8 cellular contexts compared by ENCODE assay signal in the genomic region with DNA sequence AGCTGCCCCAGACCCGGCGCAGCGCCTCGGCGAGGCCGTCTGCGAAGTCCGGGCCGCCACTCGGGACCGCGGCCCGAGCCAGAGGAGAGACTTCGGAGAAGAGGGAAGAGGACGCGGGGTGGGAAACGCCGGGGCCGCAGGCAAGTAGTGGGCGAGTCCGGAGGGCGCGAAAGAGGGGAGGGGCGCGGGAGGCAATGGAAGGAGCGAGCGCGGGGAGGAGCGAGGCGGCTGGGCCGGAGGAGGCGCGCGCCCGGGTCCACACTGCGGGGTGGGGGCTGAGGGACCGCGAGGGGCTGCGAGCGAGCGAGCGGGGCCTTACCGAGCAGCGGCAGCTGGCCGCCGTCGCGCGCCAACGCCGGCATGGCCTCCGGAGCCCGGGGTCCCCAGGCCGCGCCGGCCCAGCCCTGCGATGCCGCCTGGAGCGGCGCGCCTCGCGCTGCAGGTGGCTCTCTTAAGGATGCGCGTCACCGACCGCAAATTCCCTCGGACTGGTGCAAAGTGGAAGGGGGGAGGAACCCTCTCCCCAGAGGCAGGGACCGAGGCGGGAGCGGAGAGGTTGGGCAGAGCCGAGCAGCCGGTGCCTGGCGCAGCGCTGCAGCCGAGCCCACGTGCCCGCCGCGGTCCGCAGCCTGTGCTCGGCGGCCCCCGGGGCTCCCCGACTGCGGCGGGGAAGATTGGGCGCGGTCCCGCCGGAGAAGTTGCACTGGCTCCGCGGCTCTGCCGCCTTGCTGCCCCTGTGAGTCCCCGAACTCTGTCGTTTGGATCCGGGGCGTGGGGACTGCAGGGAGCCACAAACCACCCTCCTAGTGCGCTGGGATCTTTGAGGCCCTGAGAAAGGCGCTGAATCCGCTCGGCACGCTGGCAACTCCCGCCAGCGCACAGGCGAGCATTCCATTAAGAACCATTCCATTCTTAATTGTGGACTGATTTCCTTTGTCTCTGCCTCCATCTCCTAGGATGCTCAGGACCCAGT. TPM values are rescaled to one million over a fixed set of nuclear protein-coding genes. Genes with fewer than 3 reads are reported as not detected.
DNase-seq lines count a peak whose midpoint lies in the region; ATAC-seq and TF ChIP-seq lines count a peak whose summit lies in the region.

A gene (minus strand): TSS at position 428 of the 973 bp plus-strand sequence. CDS start 66 bp downstream, at position 362.

- peaks cover 6 to 13% (median 7%) of the 10 kb centered on the region in 3 donors for H3K4me1 Mint-ChIP-seq in naive B cell

- H2AFZ ChIP-seq in KMS-11 (ENCODE audit: low read depth), result peak within 1 kb of the TSS; percentile 41; the same call in 1 of the 2 replicates

- no peaks in the 10 kb centered on the region for H3K9me3 ChIP-seq in transverse colon

- in situ Hi-C loops in transverse colon (cut with MboI; ENCODE audit: low pct_ligation_motif_present in 1 of 4, low pct_unique_long_range_greater_than_20kb in 1 of 4, low sequenced_read_pairs in 3 of 4), result no loop called here

- H3K4me2 ChIP-seq in KMS-11, result peak within 1 kb of the TSS; percentile 21; the same call in 1 of the 2 replicates

- peak; percentile 5 for DNase-seq in AG10803 (ENCODE audit: low read depth)
- DNase-seq in activated CD4-positive, alpha-beta T cell treated with anti-CD3 and anti-CD28 coated beads for 48 hours, result peak; percentile 49
- peak; percentile 46 for DNase-seq in epithelial cell of esophagus (ENCODE audit: low read depth)
- DNase-seq in naive B cell, result peak; percentile 47
- peak; percentile 62 for DNase-seq in transverse colon
- DNase-seq in HT-29 (ENCODE audit: low spot score), result no peak

- H3K4me3 ChIP-seq in AG10803 (ENCODE audit: low read length) (no peak within 1 kb of the TSS), KMS-11 (IDR thresholded peaks at IDR 0.05; ENCODE audit: insufficient read depth, low read depth, low read length) (no peak within 1 kb of the TSS), epithelial cell of esophagus (ENCODE audit: low read length) (no peak within 1 kb of the TSS), transverse colon (peak within 1 kb of the TSS in 3 of 4 donors; percentile 31 to 51 (median 36))

- no peaks in the 10 kb centered on the region for H3K4me1 ChIP-seq in KMS-11 (ENCODE audit: low read depth, poor library complexity, severe bottlenecking)
- peaks cover 0 to 16% (median 11%) of the 10 kb centered on the region in 4 donors for H3K4me1 ChIP-seq in transverse colon

- H3K27me3 Mint-ChIP-seq in naive B cell, result peaks cover 40 to 42% (median 40%) of the 10 kb centered on the region in 3 donors

- peak within 1 kb of the TSS in 3 of 6 donors; percentile 20 to 80 (median 46) for H3K27ac Mint-ChIP-seq in naive B cell

- H3K36me3 ChIP-seq in KMS-11 (ENCODE audit: insufficient read depth) (no peaks in the 10 kb centered on the region), transverse colon (no peaks in the 10 kb centered on the region)

- H4K20me1 ChIP-seq in KMS-11 (ENCODE audit: insufficient read depth), result no peaks in the 10 kb centered on the region

- ATAC-seq in GM18873 (IDR thresholded peaks at IDR 0.05; ENCODE audit: low FRiP score, unreplicated experiment) (peak; percentile 81), naive B cell (ENCODE audit: low read depth in 2 of 2) (peak; percentile 78 to 81)

- TF ChIP-seq CTCF in AG10803 (conservative IDR thresholded peaks at IDR 0.05; ENCODE audit: low read length), result no peak
- no peak for TF ChIP-seq CTCF in KMS-11 (conservative IDR thresholded peaks at IDR 0.05; ENCODE audit: low read depth, low read length)
- TF ChIP-seq CTCF in epithelial cell of esophagus (IDR thresholded peaks at IDR 0.05; ENCODE audit: insufficient read depth, low read depth, low read length, missing control alignments), result no peak
- no peak for TF ChIP-seq CTCF in transverse colon (IDR thresholded peaks at IDR 0.05)

- H3K36me3 Mint-ChIP-seq in naive B cell, result no peaks in the 10 kb centered on the region

- H3K27ac ChIP-seq in KMS-11 (no peak within 1 kb of the TSS), transverse colon (no peak within 1 kb of the TSS)

- H3K9me3 Mint-ChIP-seq in naive B cell, result peaks cover 0 to 4% (median 0%) of the 10 kb centered on the region in 7 donors

- H3K4me3 Mint-ChIP-seq in naive B cell, result peak within 1 kb of the TSS; percentile 80 to 92 (median 85)

- H3K27me3 ChIP-seq in KMS-11 (ENCODE audit: insufficient read depth, low read depth) (no peaks in the 10 kb centered on the region), transverse colon (peaks cover 92% of the 10 kb centered on the region)

- intact Hi-C loops in transverse colon (cut with DNase I; ENCODE audit: low total_unique reads), result loop anchor here (1.0 kb wide), 1 partner anchor 35 kb away; no protein-coding TSS in a partner anchor

- TF ChIP-seq POLR2A in transverse colon (IDR thresholded peaks at IDR 0.05), result no peak

- no peaks in the 10 kb centered on the region for H3K79me2 ChIP-seq in KMS-11 (ENCODE audit: insufficient read depth, low read depth)

- WGBS in transverse colon (ENCODE audit: low coverage in 1 of 2), 2 donors, result 3% methylated on average over 86 of the region's 106 CpGs; no CpG with 5 or more reads in 1 of the 2 donors

- no peak for TF ChIP-seq EP300 in transverse colon (IDR thresholded peaks at IDR 0.05; ENCODE audit: low read depth)

- H3K9ac ChIP-seq in KMS-11, result no peak within 1 kb of the TSS

RNA-seq across cellular contexts. Expression of the gene that starts here (rescaled TPM):
- under 1 TPM in 3 of 6 donors, not detected in 3; 0.08 to 0.47 (median 0.36) TPM for polyA plus RNA-seq in naive B cell (ENCODE audit: low read depth in 6 of 6)
- total RNA-seq in transverse colon, result under 1 TPM in 2 of 4 donors, not detected in 2; 0.55 to 0.95 TPM
- not detected in 2 replicates for total RNA-seq in HT-29 (2014; rRNA removed; shearing (Covaris generic))

Comparison
In these comparisons a context has a peak if more than half of its experiments do, and no peak if none do; other contexts are left out.
1. Peak in DNase-seq and ATAC-seq in naive B cell; RNA of the gene not detected or under 1 TPM.
2. Peak in DNase-seq and H3K4me3 ChIP-seq in transverse colon; RNA of the gene not detected or under 1 TPM.